Comparison of ENCODE assay signal across 8 cellular contexts in genomic region chr7:43869018-43869897, GRCh38. TPM values are rescaled to one million over a fixed set of nuclear protein-coding genes. Genes with fewer than 3 reads are reported as not detected.
DNase-seq lines count a peak whose midpoint lies in the region; ATAC-seq and TF ChIP-seq lines count a peak whose summit lies in the region.

TSS of gene MRPS24 (minus strand) at chr7:43869517. CDS start at chr7:43869495, 22 bp downstream.

- peak within 1 kb of the TSS; percentile 67 for H3K4me3 ChIP-seq in MG63
- H3K4me3 ChIP-seq in fibroblast of pulmonary artery (replicated peaks; ENCODE audit: low read depth, low read length) = peak within 1 kb of the TSS; percentile 79

- no peaks in the 10 kb centered on the region for H3K79me1 ChIP-seq in H9 (ENCODE audit: insufficient read depth, low read depth, low read length, poor library complexity, severe bottlenecking)

- no peak within 1 kb of the TSS for H3K56ac ChIP-seq in H9 (ENCODE audit: insufficient read length, low read depth, low read length)

- peaks cover 5% of the 10 kb centered on the region; the same call in 1 of the 2 replicates for H3K27me3 Mint-ChIP-seq in H9 (ENCODE audit: low read depth)
- H3K27me3 Mint-ChIP-seq in natural killer cell treated with Interleukin-12 subunit alpha and Interleukin-12 subunit beta and Interleukin-15 and Interleukin-18, amount 100 ng/mL, for 72 hours = no peaks in the 10 kb centered on the region

- peak within 1 kb of the TSS; percentile 91 to 92 for H3K4me3 Mint-ChIP-seq in H9
- peak within 1 kb of the TSS; percentile 96 for H3K4me3 Mint-ChIP-seq in natural killer cell treated with Interleukin-12 subunit alpha and Interleukin-12 subunit beta and Interleukin-15 and Interleukin-18, amount 100 ng/mL, for 72 hours

- H3K4me1 Mint-ChIP-seq in H9 = peaks cover 37 to 41% of the 10 kb centered on the region in 2 experiments
- peaks cover 23 to 27% of the 10 kb centered on the region in 2 donors for H3K4me1 Mint-ChIP-seq in natural killer cell treated with Interleukin-12 subunit alpha and Interleukin-12 subunit beta and Interleukin-15 and Interleukin-18, amount 100 ng/mL, for 72 hours (ENCODE audit: low read depth in 2 of 2)

- DNase-seq in H9 (peak; percentile 96), MG63 (peak; percentile 97), SHP77 (lab: John Stamatoyannopoulos, UW) (peak; percentile 93 to 96), fibroblast of pulmonary artery (ENCODE audit: low read depth) (peak; percentile 97)
- DNase-seq in activated effector memory CD4-positive, alpha-beta T cell treated with Interleukin-2 at 50 U/mL for 16 hours = peak; percentile 91
- peak; percentile 92 for DNase-seq in natural killer cell treated with Interleukin-12 subunit alpha and Interleukin-12 subunit beta and Interleukin-15 and Interleukin-18, amount 100 ng/mL, for 72 hours (ENCODE audit: low spot score)
- DNase-seq in stimulated activated naive CD4-positive, alpha-beta T cell treated with Interleukin-2 at 50 U/mL for 16 hours (lab: John Stamatoyannopoulos, UW) = peak; percentile 95

- no peak within 1 kb of the TSS for H2AFZ ChIP-seq in H9 (ENCODE audit: low read length)

- H2BK5ac ChIP-seq in H9 (ENCODE audit: insufficient read length, low read length) = no peak within 1 kb of the TSS

- TF ChIP-seq CTCF in H9 (conservative IDR thresholded peaks at IDR 0.05) (no peak), fibroblast of pulmonary artery (IDR thresholded peaks at IDR 0.05; ENCODE audit: low read length, missing control alignments) (no peak)

- H3K36me3 ChIP-seq in ES-I3 (ENCODE audit: insufficient read depth, low read length) = peaks cover 4% of the 10 kb centered on the region
- H3K36me3 ChIP-seq in MG63 = peaks cover 32% of the 10 kb centered on the region

- no peak within 1 kb of the TSS for H3K4ac ChIP-seq in H9 (ENCODE audit: low read depth, low read length)

- peaks cover 19 to 26% (median 25%) of the 10 kb centered on the region in 3 experiments for H3K36me3 Mint-ChIP-seq in H9 (ENCODE audit: insufficient read depth in 1 of 3, low read depth in 3 of 3)
- peaks cover 10% of the 10 kb centered on the region for H3K36me3 Mint-ChIP-seq in natural killer cell treated with Interleukin-12 subunit alpha and Interleukin-12 subunit beta and Interleukin-15 and Interleukin-18, amount 100 ng/mL, for 72 hours

- no peak within 1 kb of the TSS for H3K23ac ChIP-seq in H9 (ENCODE audit: insufficient read length, low read depth, low read length)

- no peak within 1 kb of the TSS for H4K91ac ChIP-seq in H9 (ENCODE audit: insufficient read length, low read depth, low read length)

- H4K8ac ChIP-seq in H9 (replicated peaks; ENCODE audit: insufficient read length, low read depth, low read length) = no peak within 1 kb of the TSS

- H3K9ac ChIP-seq in ES-I3 (ENCODE audit: low read depth, low read length) (peak within 1 kb of the TSS; percentile 74), H9 (ENCODE audit: extremely low read depth, insufficient read length, low read length) (peak within 1 kb of the TSS; percentile 81)

- peak within 1 kb of the TSS; percentile 94; the same call in 1 of the 2 replicates for H3K14ac ChIP-seq in H9 (ENCODE audit: insufficient read depth, low read length)

- WGBS in H9 (ENCODE audit: extremely low coverage, insufficient read length, low lambda C conversion rate) = no CpG with 5 or more reads among the region's 79 CpGs

- peak within 1 kb of the TSS; percentile 88 for H3K18ac ChIP-seq in H9 (ENCODE audit: insufficient read length, low read depth, low read length)

- H3K4me2 ChIP-seq in H9 (ENCODE audit: insufficient read depth, insufficient read length, low read length) = peak within 1 kb of the TSS; percentile 29

- H3K27me3 ChIP-seq in H9 (ENCODE audit: insufficient read depth, low read length) = 0 out of 2 replicates have a peak, but pooled peaks cover 2% of the 10 kb centered on the region
- no peaks in the 10 kb centered on the region for H3K27me3 ChIP-seq in MG63

- peak; percentile 99 for ATAC-seq in natural killer cell treated with Interleukin-12 subunit alpha and Interleukin-12 subunit beta and Interleukin-15 and Interleukin-18, amount 100 ng/mL, for 72 hours

- peak within 1 kb of the TSS; percentile 56 to 91 (median 77); a peak in 4 of 7 replicates for H3K27ac Mint-ChIP-seq in H9
- peak within 1 kb of the TSS; percentile 95 to 99 for H3K27ac Mint-ChIP-seq in natural killer cell treated with Interleukin-12 subunit alpha and Interleukin-12 subunit beta and Interleukin-15 and Interleukin-18, amount 100 ng/mL, for 72 hours

- H3K4me1 ChIP-seq in ES-I3 (ENCODE audit: insufficient read depth, low read length) (peaks cover 20% of the 10 kb centered on the region), H9 (ENCODE audit: insufficient read depth, low read length) (peaks cover 3% of the 10 kb centered on the region; the same call in 1 of the 2 replicates)

- no peaks in the 10 kb centered on the region for H4K20me1 ChIP-seq in H9 (ENCODE audit: control insufficient read depth, insufficient read depth, insufficient read length)

- H3K9me3 ChIP-seq in ES-I3 (ENCODE audit: control insufficient read depth, insufficient read depth, low read length) (no peaks in the 10 kb centered on the region), H9 (ENCODE audit: control insufficient read depth, low read depth, low read length) (no peaks in the 10 kb centered on the region), MG63 (no peaks in the 10 kb centered on the region)

- no peak within 1 kb of the TSS for H2BK120ac ChIP-seq in H9 (ENCODE audit: low read depth, low read length, poor library complexity, severe bottlenecking)

- no peaks in the 10 kb centered on the region for H3K79me2 ChIP-seq in H9 (ENCODE audit: insufficient read depth, low read length)

- H4K5ac ChIP-seq in H9 (ENCODE audit: insufficient read length, low read depth, low read length) = no peak within 1 kb of the TSS

- H3T11ph ChIP-seq in H9 (ENCODE audit: low read length) = no peak within 1 kb of the TSS

- no peak within 1 kb of the TSS for H2AK5ac ChIP-seq in H9 (ENCODE audit: insufficient read length, low read length)

- no peak within 1 kb of the TSS for H2BK15ac ChIP-seq in H9 (ENCODE audit: low read depth, low read length)

- no peaks in the 10 kb centered on the region; a peak in 1 of 5 replicates for H3K9me3 Mint-ChIP-seq in H9
- H3K9me3 Mint-ChIP-seq in natural killer cell treated with Interleukin-12 subunit alpha and Interleukin-12 subunit beta and Interleukin-15 and Interleukin-18, amount 100 ng/mL, for 72 hours = no peaks in the 10 kb centered on the region

- H2BK12ac ChIP-seq in H9 (ENCODE audit: insufficient read length, low read depth, low read length) = no peak within 1 kb of the TSS

- H2BK20ac ChIP-seq in H9 (ENCODE audit: low read depth, low read length, poor library complexity, severe bottlenecking) = no peak within 1 kb of the TSS

- H3K27ac ChIP-seq in H9 (ENCODE audit: insufficient read length, low read depth, low read length) = no peak within 1 kb of the TSS

- peaks cover 6% of the 10 kb centered on the region for H3K23me2 ChIP-seq in H9 (ENCODE audit: insufficient read length, low read depth, low read length, poor library complexity, severe bottlenecking)

RNA-seq across cellular contexts. Expression of gene MRPS24, which starts in this region (rescaled TPM):
- total RNA-seq in H9 (2021) = 116 and 118 TPM in 2 replicates
- total RNA-seq in MG63 (2014; rRNA removed; shearing (Covaris generic); ENCODE audit: low replicate concordance) = 107 and 198 TPM in 2 replicates
- 10 to 100 TPM; 72.6 to 95.3 TPM for total RNA-seq in natural killer cell treated with Interleukin-12 subunit alpha and Interleukin-12 subunit beta and Interleukin-15 and Interleukin-18, amount 100 ng/mL, for 72 hours
